Comparison of ENCODE assay signal across 8 cellular contexts in genomic region chr7:128322040-128322643, GRCh38. TPM values are rescaled to one million over a fixed set of nuclear protein-coding genes. Genes with fewer than 3 reads are reported as not detected.
DNase-seq lines count a peak whose midpoint lies in the region; ATAC-seq and TF ChIP-seq lines count a peak whose summit lies in the region.

No MANE protein-coding gene starts in this region.

- no peak overlapping the region for H3K27ac Mint-ChIP-seq in MCF 10A (ENCODE audit: low read depth, unreplicated experiment)
- H3K27ac Mint-ChIP-seq in activated T-helper 17 cell treated with anti-CD3 and anti-CD28 coated beads, Interleukin-2, amount 50 U/mL, for 72 hours, result no peak overlapping the region

- H3K27ac ChIP-seq in left lung, result no peak overlapping the region

- no peaks in the 10 kb centered on the region for H3K4me1 ChIP-seq in left lung

- peaks cover 0 to 94% of the 10 kb centered on the region in 2 donors for H3K36me3 ChIP-seq in left lung

- POLR2A ChIA-PET in AG04449 (lab: Yijun Ruan, JAX) (interaction anchor here (1.0 kb wide), 1 partner anchor 22 kb away, joined by 3 read pairs; the partner anchor contains the start of gene RBM28), MCF 10A (lab: Yijun Ruan, JAX) (interaction anchor here (1.2 kb wide), 1 partner anchor 55 kb away, joined by 4 read pairs; no protein-coding TSS in a partner anchor)

- H3K36me3 Mint-ChIP-seq in MCF 10A (ENCODE audit: insufficient read depth, unreplicated experiment), result peaks cover 94% of the 10 kb centered on the region
- peaks cover 100% of the 10 kb centered on the region for H3K36me3 Mint-ChIP-seq in activated T-helper 17 cell treated with anti-CD3 and anti-CD28 coated beads, Interleukin-2, amount 50 U/mL, for 72 hours (ENCODE audit: low read depth)

- H3K4me3 Mint-ChIP-seq in MCF 10A (ENCODE audit: unreplicated experiment), result no peak overlapping the region
- H3K4me3 Mint-ChIP-seq in activated T-helper 17 cell treated with anti-CD3 and anti-CD28 coated beads, Interleukin-2, amount 50 U/mL, for 72 hours, result no peak overlapping the region

- BruUV-seq in MCF 10A (replicated peaks; lab: Mats Ljungman, UMichigan), result no TSS peak

- no peaks in the 10 kb centered on the region for H3K27me3 ChIP-seq in left lung

- no peaks in the 10 kb centered on the region for H3K9me3 Mint-ChIP-seq in MCF 10A (ENCODE audit: unreplicated experiment)
- H3K9me3 Mint-ChIP-seq in activated T-helper 17 cell treated with anti-CD3 and anti-CD28 coated beads, Interleukin-2, amount 50 U/mL, for 72 hours, result no peaks in the 10 kb centered on the region

- ATAC-seq in left lung (peak; percentile 77), HG03469 (IDR thresholded peaks at IDR 0.05; ENCODE audit: unreplicated experiment) (no peak), GM18861 (IDR thresholded peaks at IDR 0.05; ENCODE audit: unreplicated experiment) (no peak)
- no peak for ATAC-seq in activated T-helper 17 cell treated with anti-CD3 and anti-CD28 coated beads, Interleukin-2, amount 50 U/mL, for 72 hours (replicated peaks)

- no peaks in the 10 kb centered on the region for H3K9me3 ChIP-seq in left lung

- TF ChIP-seq CTCF in AG04449 (IDR thresholded peaks at IDR 0.05; ENCODE audit: insufficient read depth, low read length, missing control alignments), result peak; percentile 44
- peak; percentile 49 for TF ChIP-seq CTCF in MCF 10A (IDR thresholded peaks at IDR 0.05; ENCODE audit: unreplicated experiment)
- no peak for TF ChIP-seq CTCF in left lung (IDR thresholded peaks at IDR 0.05)

- no peak for DNase-seq in AG04449 (ENCODE audit: low read depth, low spot score)
- DNase-seq in GM04504 (ENCODE audit: low read depth), result peak; percentile 24
- DNase-seq in NCI-H2227 (lab: John Stamatoyannopoulos, UW; ENCODE audit: unreplicated experiment), result peak; percentile 50
- peak; percentile 56 for DNase-seq in MCF 10A (ENCODE audit: unreplicated experiment)
- no peak for DNase-seq in left lung

- CTCF ChIA-PET in AG04449 (lab: Yijun Ruan, JAX) (interaction anchor here (0.7 to 3.7 kb wide), 25 partner anchors 9 to 1519 kb away, joined by 3 to 22 read pairs (median 4); no protein-coding TSS in a partner anchor), MCF 10A (lab: Yijun Ruan, JAX) (interaction anchor here (0.6 to 2.5 kb wide), 22 partner anchors 9 to 1708 kb away, joined by 3 to 11 read pairs (median 4); no protein-coding TSS in a partner anchor)

- intact Hi-C loops in MCF 10A (cut with micrococcal nuclease), result loop anchor here (1.0 to 5.0 kb wide), 2 partner anchors 105 to 185 kb away; no protein-coding TSS in a partner anchor
- intact Hi-C loops in left lung (cut with DNase I), result no loop called here

- H3K4me3 ChIP-seq in AG04449 (ENCODE audit: low read depth, low read length), result no peak overlapping the region
- H3K4me3 ChIP-seq in left lung, result no peak overlapping the region

- H3K27me3 Mint-ChIP-seq in MCF 10A (ENCODE audit: insufficient read depth, unreplicated experiment), result no peaks in the 10 kb centered on the region
- H3K27me3 Mint-ChIP-seq in activated T-helper 17 cell treated with anti-CD3 and anti-CD28 coated beads, Interleukin-2, amount 50 U/mL, for 72 hours, result no peaks in the 10 kb centered on the region

- H3K4me1 Mint-ChIP-seq in MCF 10A (ENCODE audit: insufficient read depth, unreplicated experiment), result no peaks in the 10 kb centered on the region
- H3K4me1 Mint-ChIP-seq in activated T-helper 17 cell treated with anti-CD3 and anti-CD28 coated beads, Interleukin-2, amount 50 U/mL, for 72 hours, result no peaks in the 10 kb centered on the region

RNA-seq across cellular contexts. Expression of gene RBM28, which starts 21.6 kb away (rescaled TPM):
- 61.5 and 63.8 TPM in 2 replicates for total RNA-seq in MCF 10A (2022)
- total RNA-seq in left lung, result 10 to 100 TPM; 21.5 to 37.5 TPM
- 10 to 100 TPM; 30.4 to 46.6 TPM for total RNA-seq in activated T-helper 17 cell treated with anti-CD3 and anti-CD28 coated beads, Interleukin-2, amount 50 U/mL, for 72 hours

RNA-seq across cellular contexts. Expression of gene PRRT4, which starts 39.3 kb away (rescaled TPM):
- total RNA-seq in MCF 10A (2022) (not detected in 2 replicates), left lung (under 1 TPM; 0.42 to 0.85 TPM)
- total RNA-seq in activated T-helper 17 cell treated with anti-CD3 and anti-CD28 coated beads, Interleukin-2, amount 50 U/mL, for 72 hours, result under 1 TPM; 0.13 to 0.45 TPM

Comparison
In these comparisons a context has a peak if more than half of its experiments do, and no peak if none do; other contexts are left out.
1. DNase-seq: peak in GM04504 (single experiment), NCI-H2227 (single experiment) and MCF 10A (single experiment); none in AG04449 (single experiment) and left lung (0 of 2).
2. CTCF ChIP-seq: peak in AG04449 (single experiment) and MCF 10A (single experiment); none in left lung (0 of 2).